24 cellular contexts compared by ENCODE assay signal in genomic region chr6:160596433-160596832, GRCh38.
"Had no signal": no experiment of that assay in that cellular context is flagged by ENCODE, and none has a peak within 500 bp of the region (broad histone marks: within the 10 kb centered on the region; RNA-seq: fewer than 3 reads in every experiment).

No MANE protein-coding gene starts in this region.

- H3K27me3 ChIP-seq: hepatocyte, right lobe of liver, testis, tibial artery, upper lobe of right lung had no signal

- H3K4me1 ChIP-seq: lower lobe of right lung, parathyroid adenoma, psoas muscle, right lobe of liver, testis, upper lobe of right lung had no signal

- H3K27ac ChIP-seq: hepatocyte, lower lobe of right lung, parathyroid adenoma, psoas muscle, right lobe of liver, testis, tibial artery, upper lobe of right lung had no signal

- H3K4me2 ChIP-seq: hepatocyte, smooth muscle cell had no signal

- ATAC-seq: left cardiac atrium; left lobe of liver; lower lobe of right lung; naive thymus-derived CD8-positive, alpha-beta T cell; psoas muscle; right lobe of liver; stimulated activated memory B cell treated with anti-CD40 and anti-IgM and Interleukin-4, amounts not matched to agents 10 μg/mL and 1 μg/mL and 100 μg/mL, for 72 hours; stimulated activated naive CD8-positive, alpha-beta T cell treated with anti-CD3 and anti-CD28 coated beads, Interleukin-15, amount 100 ng/mL, for 72 hours; upper lobe of right lung had no signal

- H3K36me3 ChIP-seq: lower lobe of right lung, tibial artery, upper lobe of right lung had no signal

- H3K9me3 ChIP-seq: lower lobe of right lung, psoas muscle, right lobe of liver, testis, tibial artery, upper lobe of right lung had no signal

- H3K79me2 ChIP-seq: hepatocyte, parathyroid adenoma had no signal

- DNase-seq: islet precursor cell; left cardiac atrium; lower lobe of right lung; mammary epithelial cell; mesenchymal stem cell; naive thymus-derived CD8-positive, alpha-beta T cell; nucleus accumbens; psoas muscle; right lobe of liver; stimulated activated CD4-positive, alpha-beta T cell treated with anti-CD3 and anti-CD28 coated beads, Interleukin-1b, Interleukin-23, amount 100 ng/mL, for 48 hours; stimulated activated CD4-positive, alpha-beta T cell treated with anti-CD3 and anti-CD28 coated beads, Interleukin-2, amount 100 ng/mL, for 48 hours; stimulated activated CD4-positive, alpha-beta T cell treated with anti-CD3 and anti-CD28 coated beads, Interleukin-4, amount 100 ng/mL, for 4 hours; stimulated activated CD8-positive, alpha-beta memory T cell treated with anti-CD3 and anti-CD28 coated beads, Interleukin-4, amount 100 ng/mL, for 48 hours; stimulated activated naive CD4-positive, alpha-beta T cell treated with Interleukin-2 at 50 U/mL for 16 hours; stimulated activated naive CD8-positive, alpha-beta T cell treated with anti-CD3 and anti-CD28 coated beads, Interleukin-15, amount 100 ng/mL, for 72 hours; testis; tibial artery; trophoblast cell; upper lobe of right lung had no signal

- H2AFZ ChIP-seq: hepatocyte, parathyroid adenoma had no signal

- H3K9ac ChIP-seq: parathyroid adenoma had no signal

- H3K4me3 ChIP-seq: hepatocyte, lower lobe of right lung, psoas muscle, right lobe of liver, smooth muscle cell, testis, tibial artery, upper lobe of right lung had no signal
